In the genomic region with DNA sequence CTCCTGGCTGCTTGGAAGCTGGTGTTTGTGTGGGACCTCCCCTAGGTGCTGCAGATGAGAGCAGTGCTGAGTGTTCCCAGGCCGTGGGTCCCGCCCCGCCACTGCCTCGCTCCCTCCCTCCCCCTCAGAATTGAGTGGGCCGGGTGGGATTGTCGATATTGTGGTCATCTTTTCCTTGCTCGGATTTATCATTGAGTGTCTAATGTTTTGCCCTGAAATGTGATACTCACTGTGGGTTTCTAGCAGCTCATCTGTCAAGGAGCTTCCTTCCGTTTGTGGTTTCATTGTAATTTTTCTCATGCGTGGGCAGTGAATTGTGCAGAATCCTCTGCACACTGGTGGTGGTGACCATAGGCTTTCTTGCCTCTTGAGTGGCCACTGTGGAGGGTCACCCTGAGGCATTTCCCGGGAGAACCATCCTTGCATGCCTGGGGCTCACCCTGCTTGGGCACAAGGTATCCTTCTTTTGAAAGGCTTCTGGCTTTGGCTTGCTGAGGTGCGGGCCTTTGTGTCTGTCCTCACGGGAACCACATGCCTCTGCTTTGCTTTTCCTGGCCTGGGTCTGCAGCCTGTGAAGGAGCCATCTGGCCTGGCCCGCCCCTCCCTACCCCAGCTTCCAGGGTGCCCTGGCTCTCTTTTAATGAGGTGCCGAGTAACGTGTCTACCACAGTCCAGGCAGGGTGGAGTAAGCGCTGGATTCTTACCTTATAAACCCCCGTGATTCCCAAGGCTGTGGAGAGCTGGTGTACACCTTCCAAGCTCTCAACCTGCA, we compare ENCODE assay signal across 8 cellular contexts. TPM values are rescaled to one million over a fixed set of nuclear protein-coding genes. Genes with fewer than 3 reads are reported as not detected.
DNase-seq lines count a peak whose midpoint lies in the region; TF ChIP-seq lines count a peak whose summit lies in the region.

No MANE protein-coding gene starts in this region.

- CTCF ChIA-PET in SK-N-SH (lab: Yijun Ruan, JAX): interaction anchor here (0.6 to 4.3 kb wide), 6 partner anchors 11 to 478 kb away, joined by 3 to 35 read pairs (median 14); no protein-coding TSS in a partner anchor

- H3K4me3 ChIP-seq in prostate gland (no peak overlapping the region), SK-N-SH (ENCODE audit: low read depth in 2 of 2, low read length in 1 of 2) (no peak overlapping the region)

- TF ChIP-seq CTCF in prostate gland (IDR thresholded peaks at IDR 0.05): no peak
- no peak for TF ChIP-seq CTCF in SK-N-SH (IDR thresholded peaks at IDR 0.05)

- no peaks in the 10 kb centered on the region for H4K20me1 ChIP-seq in SK-N-SH (ENCODE audit: insufficient read depth)

- peaks cover 46% of the 10 kb centered on the region for H3K36me3 Mint-ChIP-seq in activated CD4-positive, alpha-beta T cell treated with anti-CD3 and anti-CD28 coated beads, Interleukin-2, amount 10 ng/mL, durations not matched to agents 24 days and 14 days (ENCODE audit: low read depth)
- H3K36me3 Mint-ChIP-seq in stimulated activated naive CD8-positive, alpha-beta T cell treated with anti-CD3 and anti-CD28 coated beads, Interleukin-15, Interleukin-2, amounts not matched to agents 100 ng/mL and 50 ng/mL, for 24 hours (ENCODE audit: low read depth): peaks cover 65% of the 10 kb centered on the region

- H3K9me2 ChIP-seq in SK-N-SH: no peaks in the 10 kb centered on the region

- 80% methylated on average over 17 of the region's 17 CpGs for WGBS in prostate gland
- 81% methylated on average over 12 of the region's 17 CpGs for WGBS in SK-N-SH (ENCODE audit: low lambda C conversion rate)

- H3K9me3 ChIP-seq in prostate gland: no peaks in the 10 kb centered on the region
- no peaks in the 10 kb centered on the region for H3K9me3 ChIP-seq in SK-N-SH

- no peak overlapping the region for H3K9ac ChIP-seq in SK-N-SH

- H3K27ac Mint-ChIP-seq in activated CD4-positive, alpha-beta T cell treated with anti-CD3 and anti-CD28 coated beads, Interleukin-2, amount 10 ng/mL, durations not matched to agents 24 days and 14 days: peak overlapping the region; percentile 46
- H3K27ac Mint-ChIP-seq in stimulated activated naive CD8-positive, alpha-beta T cell treated with anti-CD3 and anti-CD28 coated beads, Interleukin-15, Interleukin-2, amounts not matched to agents 100 ng/mL and 50 ng/mL, for 24 hours: peak overlapping the region; percentile 13

- intact Hi-C loops in activated CD4-positive, alpha-beta T cell treated with anti-CD3 and anti-CD28 coated beads, Interleukin-2, amount 10 ng/mL, durations not matched to agents 24 days and 14 days (cut with micrococcal nuclease): no loop called here
- intact Hi-C loops in prostate gland (cut with DNase I): no loop called here

- H3K36me3 ChIP-seq in prostate gland (no peaks in the 10 kb centered on the region), SK-N-SH (replicated peaks in 1 of 2; ENCODE audit: control insufficient read depth in 1 of 2, insufficient read depth in 2 of 2, low read length in 1 of 2) (peaks cover 29 to 31% of the 10 kb centered on the region in 2 experiments)

- POLR2A ChIA-PET in SK-N-SH (lab: Yijun Ruan, JAX): no interaction called here

- no peaks in the 10 kb centered on the region for H3K27me3 Mint-ChIP-seq in activated CD4-positive, alpha-beta T cell treated with anti-CD3 and anti-CD28 coated beads, Interleukin-2, amount 10 ng/mL, durations not matched to agents 24 days and 14 days
- H3K27me3 Mint-ChIP-seq in stimulated activated naive CD8-positive, alpha-beta T cell treated with anti-CD3 and anti-CD28 coated beads, Interleukin-15, Interleukin-2, amounts not matched to agents 100 ng/mL and 50 ng/mL, for 24 hours: no peaks in the 10 kb centered on the region

- peak; percentile 15 for DNase-seq in activated T-cell treated with anti-CD3 and anti-CD28 coated beads for 48 hours (ENCODE audit: low read depth)
- no peak for DNase-seq in activated T-cell treated with anti-CD3 and anti-CD28 coated beads for 4 hours
- DNase-seq in activated CD4-positive, alpha-beta T cell treated with anti-CD3 and anti-CD28 coated beads, Interleukin-2, amount 10 ng/mL, durations not matched to agents 24 days and 14 days: peak; percentile 72
- DNase-seq in glomerular visceral epithelial cell (ENCODE audit: extremely low spot score): peak; percentile 25
- no peak for DNase-seq in prostate gland (ENCODE audit: low spot score)
- no peak for DNase-seq in SK-N-SH
- no peak for DNase-seq in NCI-H1436 treated with DMSO at 0.1 percent for 48 hours (lab: John Stamatoyannopoulos, UW)

- no peak overlapping the region for H2AFZ ChIP-seq in SK-N-SH (ENCODE audit: low read depth)

- peaks cover 34% of the 10 kb centered on the region for H3F3A ChIP-seq in SK-N-SH (replicated peaks; ENCODE audit: insufficient read depth)

- TF ChIP-seq POLR2A in prostate gland (IDR thresholded peaks at IDR 0.05): no peak

- no peak for TF ChIP-seq RAD21 in SK-N-SH (IDR thresholded peaks at IDR 0.05; ENCODE audit: low read length)

- no peaks in the 10 kb centered on the region for H3K27me3 ChIP-seq in prostate gland (replicated peaks; ENCODE audit: insufficient read depth)
- no peaks in the 10 kb centered on the region for H3K27me3 ChIP-seq in SK-N-SH (ENCODE audit: insufficient read depth)

- peaks cover 32% of the 10 kb centered on the region; the same call in 1 of the 2 replicates for H3K79me2 ChIP-seq in SK-N-SH (ENCODE audit: insufficient read depth)

- H3K4me2 ChIP-seq in SK-N-SH: no peak overlapping the region

- no peaks in the 10 kb centered on the region for H3K9me3 Mint-ChIP-seq in activated CD4-positive, alpha-beta T cell treated with anti-CD3 and anti-CD28 coated beads, Interleukin-2, amount 10 ng/mL, durations not matched to agents 24 days and 14 days
- H3K9me3 Mint-ChIP-seq in stimulated activated naive CD8-positive, alpha-beta T cell treated with anti-CD3 and anti-CD28 coated beads, Interleukin-15, Interleukin-2, amounts not matched to agents 100 ng/mL and 50 ng/mL, for 24 hours: no peaks in the 10 kb centered on the region

- H3K4me1 Mint-ChIP-seq in activated CD4-positive, alpha-beta T cell treated with anti-CD3 and anti-CD28 coated beads, Interleukin-2, amount 10 ng/mL, durations not matched to agents 24 days and 14 days: peaks cover 23% of the 10 kb centered on the region
- peaks cover 53% of the 10 kb centered on the region for H3K4me1 Mint-ChIP-seq in stimulated activated naive CD8-positive, alpha-beta T cell treated with anti-CD3 and anti-CD28 coated beads, Interleukin-15, Interleukin-2, amounts not matched to agents 100 ng/mL and 50 ng/mL, for 24 hours (ENCODE audit: low read depth)

- no peak for TF ChIP-seq EP300 in SK-N-SH (IDR thresholded peaks at IDR 0.05; ENCODE audit: borderline replicate concordance in 1 of 2, low read depth in 1 of 2, low read length in 1 of 2)

- H3K4me3 Mint-ChIP-seq in activated CD4-positive, alpha-beta T cell treated with anti-CD3 and anti-CD28 coated beads, Interleukin-2, amount 10 ng/mL, durations not matched to agents 24 days and 14 days: peak overlapping the region; percentile 68
- H3K4me3 Mint-ChIP-seq in stimulated activated naive CD8-positive, alpha-beta T cell treated with anti-CD3 and anti-CD28 coated beads, Interleukin-15, Interleukin-2, amounts not matched to agents 100 ng/mL and 50 ng/mL, for 24 hours: peak overlapping the region; percentile 51

- no peak overlapping the region for H3K27ac ChIP-seq in prostate gland
- peak overlapping the region in 1 of 2 experiments; percentile 73; a peak in 2 of 4 replicates for H3K27ac ChIP-seq in SK-N-SH (ENCODE audit: low read depth in 2 of 2, low read length in 1 of 2)

- H3K4me1 ChIP-seq in prostate gland (replicated peaks) (no peaks in the 10 kb centered on the region), SK-N-SH (ENCODE audit: control insufficient read depth in 1 of 2, insufficient read depth in 2 of 2, low read depth in 1 of 2, low read length in 1 of 2) (peaks cover 22 to 28% of the 10 kb centered on the region in 2 experiments; a peak in 3 of 4 replicates)

TF ChIP-seq in SK-N-SH, 30 proteins besides CTCF, POLR2A, EP300 and RAD21:
- TF ChIP-seq, protein P1, sequence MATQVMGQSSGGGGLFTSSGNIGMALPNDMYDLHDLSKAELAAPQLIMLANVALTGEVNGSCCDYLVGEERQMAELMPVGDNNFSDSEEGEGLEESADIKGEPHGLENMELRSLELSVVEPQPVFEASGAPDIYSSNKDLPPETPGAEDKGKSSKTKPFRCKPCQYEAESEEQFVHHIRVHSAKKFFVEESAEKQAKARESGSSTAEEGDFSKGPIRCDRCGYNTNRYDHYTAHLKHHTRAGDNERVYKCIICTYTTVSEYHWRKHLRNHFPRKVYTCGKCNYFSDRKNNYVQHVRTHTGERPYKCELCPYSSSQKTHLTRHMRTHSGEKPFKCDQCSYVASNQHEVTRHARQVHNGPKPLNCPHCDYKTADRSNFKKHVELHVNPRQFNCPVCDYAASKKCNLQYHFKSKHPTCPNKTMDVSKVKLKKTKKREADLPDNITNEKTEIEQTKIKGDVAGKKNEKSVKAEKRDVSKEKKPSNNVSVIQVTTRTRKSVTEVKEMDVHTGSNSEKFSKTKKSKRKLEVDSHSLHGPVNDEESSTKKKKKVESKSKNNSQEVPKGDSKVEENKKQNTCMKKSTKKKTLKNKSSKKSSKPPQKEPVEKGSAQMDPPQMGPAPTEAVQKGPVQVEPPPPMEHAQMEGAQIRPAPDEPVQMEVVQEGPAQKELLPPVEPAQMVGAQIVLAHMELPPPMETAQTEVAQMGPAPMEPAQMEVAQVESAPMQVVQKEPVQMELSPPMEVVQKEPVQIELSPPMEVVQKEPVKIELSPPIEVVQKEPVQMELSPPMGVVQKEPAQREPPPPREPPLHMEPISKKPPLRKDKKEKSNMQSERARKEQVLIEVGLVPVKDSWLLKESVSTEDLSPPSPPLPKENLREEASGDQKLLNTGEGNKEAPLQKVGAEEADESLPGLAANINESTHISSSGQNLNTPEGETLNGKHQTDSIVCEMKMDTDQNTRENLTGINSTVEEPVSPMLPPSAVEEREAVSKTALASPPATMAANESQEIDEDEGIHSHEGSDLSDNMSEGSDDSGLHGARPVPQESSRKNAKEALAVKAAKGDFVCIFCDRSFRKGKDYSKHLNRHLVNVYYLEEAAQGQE (IDR thresholded peaks at IDR 0.05; ENCODE audit: low read depth, low read length): no peak
- no peak for TF ChIP-seq FOXJ3 (CRISPR knock-in tag; IDR thresholded peaks at IDR 0.05)
- no peak for TF ChIP-seq POLR2AphosphoS5 (IDR thresholded peaks at IDR 0.05; ENCODE audit: low read depth, low read length)
- no peak for TF ChIP-seq ELF1 (IDR thresholded peaks at IDR 0.05)

RNA-seq across cellular contexts. Expression of a gene that starts 25.6 kb away (rescaled TPM):
- total RNA-seq in activated CD4-positive, alpha-beta T cell treated with anti-CD3 and anti-CD28 coated beads, Interleukin-2, amount 10 ng/mL, durations not matched to agents 24 days and 14 days: 74.6 and 80.8 TPM in 2 replicates
- 10 to 100 TPM; 21.4 to 24.8 TPM for total RNA-seq in prostate gland
- polyA plus RNA-seq in SK-N-SH (2012; rRNA removed): 27.1 and 42.9 TPM in 2 replicates
- 26.2 and 31.9 TPM in 2 replicates for polyA plus RNA-seq in SK-N-SH (2012; cell fraction: cytosol; rRNA removed)
- polyA plus RNA-seq in SK-N-SH (2012; cell fraction: nucleus; rRNA removed): 27.3 and 39.5 TPM in 2 replicates

RNA-seq across cellular contexts. Expression of a gene that starts 44.7 kb away (rescaled TPM):
- 265 and 266 TPM in 2 replicates for total RNA-seq in activated CD4-positive, alpha-beta T cell treated with anti-CD3 and anti-CD28 coated beads, Interleukin-2, amount 10 ng/mL, durations not matched to agents 24 days and 14 days
- total RNA-seq in prostate gland: 10 to 100 TPM; 23.1 to 56.1 TPM
- 0.67 and 0.77 TPM in 2 replicates for polyA plus RNA-seq in SK-N-SH (2012; rRNA removed)
- 0.32 and 0.75 TPM in 2 replicates for polyA plus RNA-seq in SK-N-SH (2012; cell fraction: cytosol; rRNA removed)
- 2.0 TPM in 2 replicates for polyA plus RNA-seq in SK-N-SH (2012; cell fraction: nucleus; rRNA removed)

Comparison
In these comparisons a context has a peak if more than half of its experiments do, and no peak if none do; other contexts are left out.
1. DNase-seq: peak in activated T-cell treated with anti-CD3 and anti-CD28 coated beads for 48 hours (single experiment), activated CD4-positive, alpha-beta T cell treated with anti-CD3 and anti-CD28 coated beads, Interleukin-2, amount 10 ng/mL, durations not matched to agents 24 days and 14 days (single experiment) and glomerular visceral epithelial cell (single experiment); none in activated T-cell treated with anti-CD3 and anti-CD28 coated beads for 4 hours (single experiment), prostate gland (single experiment), SK-N-SH (single experiment) and NCI-H1436 treated with DMSO at 0.1 percent for 48 hours (single experiment).